ENCODE assay signal across 8 cellular contexts in genomic region chr3:156826896-156827882, GRCh38. TPM values are rescaled to one million over a fixed set of nuclear protein-coding genes. Genes with fewer than 3 reads are reported as not detected.
A peak's percentile ranks its signal among the peaks of the same experiment; 100 is the strongest.
DNase-seq lines count a peak whose midpoint lies in the region; TF ChIP-seq lines count a peak whose summit lies in the region.

No MANE protein-coding gene starts in this region.

- peak overlapping the region; percentile 74 for H2AFZ ChIP-seq in SU-DHL-6 (ENCODE audit: low read depth, low read length, severe bottlenecking)

- no peaks in the 10 kb centered on the region for H3K9me2 ChIP-seq in SU-DHL-6 (replicated peaks; ENCODE audit: insufficient read depth, low read length)

- no peaks in the 10 kb centered on the region for H3K9me3 ChIP-seq in SU-DHL-6 (ENCODE audit: insufficient read depth, low read length)
- no peaks in the 10 kb centered on the region for H3K9me3 ChIP-seq in BE2C

- no peaks in the 10 kb centered on the region for H4K20me1 ChIP-seq in SU-DHL-6 (ENCODE audit: low read depth, low read length)

- TF ChIP-seq CTCF in SU-DHL-6 (IDR thresholded peaks at IDR 0.05; ENCODE audit: insufficient read depth, low read length, poor library complexity, severe bottlenecking): no peak
- no peak for TF ChIP-seq CTCF in fibroblast of the aortic adventitia (IDR thresholded peaks at IDR 0.05; ENCODE audit: insufficient read depth, low read length)
- no peak for TF ChIP-seq CTCF in retinal pigment epithelial cell (conservative IDR thresholded peaks at IDR 0.05; ENCODE audit: low read depth, low read length)
- TF ChIP-seq CTCF in BE2C (IDR thresholded peaks at IDR 0.05; ENCODE audit: low read depth, low read length): no peak

- peaks cover 23% of the 10 kb centered on the region for H3F3A ChIP-seq in SU-DHL-6 (ENCODE audit: insufficient read depth)

- H3K27me3 ChIP-seq in SU-DHL-6 (ENCODE audit: low read length) (no peaks in the 10 kb centered on the region), BE2C (peaks cover 20% of the 10 kb centered on the region)

- H3K4me3 ChIP-seq in SU-DHL-6 (ENCODE audit: insufficient read depth, low read length, poor library complexity, severe bottlenecking) (peak overlapping the region; percentile 43), fibroblast of the aortic adventitia (ENCODE audit: low read depth, low read length) (peak overlapping the region; percentile 76), retinal pigment epithelial cell (ENCODE audit: low read length) (peak overlapping the region; percentile 49), BE2C (ENCODE audit: low read depth, low read length) (no peak overlapping the region; the same call in 1 of the 2 replicates)

- H3K27ac ChIP-seq in SU-DHL-6 (ENCODE audit: low read depth, low read length): peak overlapping the region; percentile 68

- peak overlapping the region; percentile 61 for H3K4me2 ChIP-seq in SU-DHL-6 (ENCODE audit: low read depth, low read length, poor library complexity, severe bottlenecking)

- H3K36me3 ChIP-seq in SU-DHL-6 (ENCODE audit: low read length) (no peaks in the 10 kb centered on the region), BE2C (no peaks in the 10 kb centered on the region)

- DNase-seq in stimulated activated CD4-positive, alpha-beta T cell treated with anti-CD3 and anti-CD28 coated beads, Interleukin-1b, Interleukin-23, amount 100 ng/mL, for 48 hours: peak; percentile 44
- no peak for DNase-seq in stimulated activated CD4-positive, alpha-beta T cell treated with anti-CD3 and anti-CD28 coated beads, Interleukin-4, amount 100 ng/mL, for 4 hours
- DNase-seq in fibroblast of the aortic adventitia (ENCODE audit: low read depth) (no peak), retinal pigment epithelial cell (ENCODE audit: low read depth) (no peak), BE2C (no peak), COLO829 (ENCODE audit: low spot score) (no peak), NCI-H446 (lab: John Stamatoyannopoulos, UW) (no peak)

- H3K4me1 ChIP-seq in BE2C: no peaks in the 10 kb centered on the region

- peak overlapping the region; percentile 60 for H3K9ac ChIP-seq in SU-DHL-6 (ENCODE audit: low read length)

- no peaks in the 10 kb centered on the region; the same call in 1 of the 2 replicates for H3K79me2 ChIP-seq in SU-DHL-6 (ENCODE audit: insufficient read depth, low read length)

RNA-seq across cellular contexts. Expression of gene LEKR1, which starts 1.0 kb away (rescaled TPM):
- 0.81 and 2.8 TPM in 2 replicates for total RNA-seq in fibroblast of the aortic adventitia (ENCODE audit: low replicate concordance)
- polyA plus RNA-seq in BE2C (2012; ENCODE audit: insufficient read depth, insufficient read length, low read depth): 0.29 TPM
